In genomic region chr15:41987246-41987924, GRCh38 we compare ENCODE assay signal across 20 cellular contexts. TPM values are rescaled to one million over a fixed set of nuclear protein-coding genes. Genes with fewer than 3 reads are reported as not detected.
DNase-seq lines count a peak whose midpoint lies in the region; ATAC-seq, FAIRE-seq and TF ChIP-seq lines count a peak whose summit lies in the region.
"Had no signal": no experiment of that assay in that cellular context is flagged by ENCODE, and none has a peak within 500 bp of the region (broad histone marks: within the 10 kb centered on the region; RNA-seq: fewer than 3 reads in every experiment).

No MANE protein-coding gene starts in this region.

- no peak overlapping the region for H3K4me3 Mint-ChIP-seq in activated CD8-positive, alpha-beta memory T cell treated with anti-CD3 and anti-CD28 coated beads, Interleukin-2, amount 10 ng/mL, durations not matched to agents 7 days and 5 days
- no peak overlapping the region for H3K4me3 Mint-ChIP-seq in MCF 10A (ENCODE audit: unreplicated experiment)
- H3K4me3 Mint-ChIP-seq in activated CD4-positive, alpha-beta T cell treated with anti-CD3 and anti-CD28 coated beads, Interleukin-2, amount 10 ng/mL, durations not matched to agents 24 days and 14 days: no peak overlapping the region
- H3K4me3 Mint-ChIP-seq: CD14-positive monocyte; CD8-positive, alpha-beta T cell had no signal

- TF ChIP-seq CTCF in bronchial epithelial cell (IDR thresholded peaks at IDR 0.05; ENCODE audit: insufficient read depth, low read length, severe bottlenecking) (no peak), spleen (IDR thresholded peaks at IDR 0.05 in 8 of 11, conservative IDR thresholded peaks at IDR 0.05 in 3 of 11) (no peak), MCF 10A (IDR thresholded peaks at IDR 0.05; ENCODE audit: unreplicated experiment) (no peak)

- CTCF ChIA-PET in activated CD8-positive, alpha-beta memory T cell treated with anti-CD3 and anti-CD28 coated beads, Interleukin-2, amount 10 ng/mL, durations not matched to agents 7 days and 5 days (lab: Charles Lee): interaction anchor here (3.0 to 6.2 kb wide), 4 partner anchors 9 to 96 kb away, joined by 24 to 78 read pairs (median 48); no protein-coding TSS in a partner anchor
- CTCF ChIA-PET in MCF 10A (lab: Yijun Ruan, JAX): interaction anchor here (0.6 to 9.5 kb wide), 10 partner anchors 10 to 195 kb away, joined by 3 to 159 read pairs (median 4); no protein-coding TSS in a partner anchor

- H3K9me3 Mint-ChIP-seq in activated CD8-positive, alpha-beta memory T cell treated with anti-CD3 and anti-CD28 coated beads, Interleukin-2, amount 10 ng/mL, durations not matched to agents 7 days and 5 days (ENCODE audit: low read depth): no peaks in the 10 kb centered on the region
- H3K9me3 Mint-ChIP-seq in MCF 10A (ENCODE audit: unreplicated experiment): no peaks in the 10 kb centered on the region
- no peaks in the 10 kb centered on the region for H3K9me3 Mint-ChIP-seq in activated CD4-positive, alpha-beta T cell treated with anti-CD3 and anti-CD28 coated beads, Interleukin-2, amount 10 ng/mL, durations not matched to agents 24 days and 14 days
- H3K9me3 Mint-ChIP-seq: CD14-positive monocyte; CD8-positive, alpha-beta T cell had no signal

- no peak overlapping the region for H3K27ac Mint-ChIP-seq in activated CD8-positive, alpha-beta memory T cell treated with anti-CD3 and anti-CD28 coated beads, Interleukin-2, amount 10 ng/mL, durations not matched to agents 7 days and 5 days
- no peak overlapping the region for H3K27ac Mint-ChIP-seq in MCF 10A (ENCODE audit: low read depth, unreplicated experiment)
- no peak overlapping the region for H3K27ac Mint-ChIP-seq in activated CD4-positive, alpha-beta T cell treated with anti-CD3 and anti-CD28 coated beads, Interleukin-2, amount 10 ng/mL, durations not matched to agents 24 days and 14 days
- H3K27ac Mint-ChIP-seq: CD8-positive, alpha-beta T cell had no signal

- peaks cover 0 to 3% (median 0%) of the 10 kb centered on the region in 6 donors for H3K4me1 ChIP-seq in spleen

- peak; percentile 38 for DNase-seq in activated CD8-positive, alpha-beta memory T cell treated with anti-CD3 and anti-CD28 coated beads, Interleukin-2, amount 50 U/mL, for 48 hours
- DNase-seq in activated CD8-positive, alpha-beta memory T cell treated with anti-CD3 and anti-CD28 coated beads, Interleukin-2, amount 10 ng/mL, durations not matched to agents 7 days and 5 days: no peak
- DNase-seq in bronchial epithelial cell (ENCODE audit: low read depth): no peak
- DNase-seq in mesenteric fat pad (ENCODE audit: low spot score): peak; percentile 87
- peak; percentile 50 for DNase-seq in spleen
- no peak for DNase-seq in GM12891 (ENCODE audit: insufficient read length, low spot score)
- no peak for DNase-seq in MCF 10A (ENCODE audit: unreplicated experiment)
- no peak for DNase-seq in activated CD4-positive, alpha-beta T cell treated with anti-CD3 and anti-CD28 coated beads, Interleukin-2, amount 10 ng/mL, durations not matched to agents 24 days and 14 days
- DNase-seq: CD8-positive, alpha-beta T cell; COR-L47; GM23248 had no signal

- WGBS in spleen, 5 donors: 70 to 83% (median 74%) methylated on average over 17 of the region's 17 CpGs

- H3K27me3 ChIP-seq in bronchial epithelial cell (ENCODE audit: control insufficient read depth, insufficient read depth, low read length) (no peaks in the 10 kb centered on the region), spleen (replicated peaks in 1 of 7) (peaks cover 0 to 20% (median 5%) of the 10 kb centered on the region in 7 donors)

- BruUV-seq in MCF 10A (replicated peaks; lab: Mats Ljungman, UMichigan): no TSS peak

- intact Hi-C loops in spleen (cut with DNase I; ENCODE audit: low total_unique reads): no loop called here
- intact Hi-C loops in MCF 10A (cut with micrococcal nuclease): no loop called here
- intact Hi-C loops in activated CD4-positive, alpha-beta T cell treated with anti-CD3 and anti-CD28 coated beads, Interleukin-2, amount 10 ng/mL, durations not matched to agents 24 days and 14 days (cut with micrococcal nuclease): no loop called here

- H3K4me3 ChIP-seq in bronchial epithelial cell (ENCODE audit: low read depth, low read length) (no peak overlapping the region), spleen (no peak overlapping the region)
- H3K4me3 ChIP-seq: GM23248 had no signal

- peaks cover 2% of the 10 kb centered on the region for H3K27me3 Mint-ChIP-seq in activated CD8-positive, alpha-beta memory T cell treated with anti-CD3 and anti-CD28 coated beads, Interleukin-2, amount 10 ng/mL, durations not matched to agents 7 days and 5 days
- H3K27me3 Mint-ChIP-seq in MCF 10A (ENCODE audit: insufficient read depth, unreplicated experiment): no peaks in the 10 kb centered on the region
- H3K27me3 Mint-ChIP-seq in activated CD4-positive, alpha-beta T cell treated with anti-CD3 and anti-CD28 coated beads, Interleukin-2, amount 10 ng/mL, durations not matched to agents 24 days and 14 days: no peaks in the 10 kb centered on the region

- H3K4me1 Mint-ChIP-seq in activated CD8-positive, alpha-beta memory T cell treated with anti-CD3 and anti-CD28 coated beads, Interleukin-2, amount 10 ng/mL, durations not matched to agents 7 days and 5 days: no peaks in the 10 kb centered on the region
- no peaks in the 10 kb centered on the region for H3K4me1 Mint-ChIP-seq in MCF 10A (ENCODE audit: insufficient read depth, unreplicated experiment)
- H3K4me1 Mint-ChIP-seq in activated CD4-positive, alpha-beta T cell treated with anti-CD3 and anti-CD28 coated beads, Interleukin-2, amount 10 ng/mL, durations not matched to agents 24 days and 14 days: no peaks in the 10 kb centered on the region

- FAIRE-seq in bronchial epithelial cell (lab: Jason Lieb, UNC) (peak; percentile 18), GM12891 (lab: Jason Lieb, UNC) (no peak)
- FAIRE-seq: D721Med, GM18507, H54, HTR-8/SVneo had no signal

- no peaks in the 10 kb centered on the region for H3K9me3 ChIP-seq in spleen

- TF ChIP-seq POLR2A in spleen (IDR thresholded peaks at IDR 0.05): no peak
- no peak for TF ChIP-seq POLR2A in GM12891 (IDR thresholded peaks at IDR 0.05; ENCODE audit: low read depth, low read length)

- POLR2A ChIA-PET in MCF 10A (lab: Yijun Ruan, JAX): interaction anchor here (0.6 to 4.1 kb wide), 3 partner anchors 13 to 131 kb away, joined by 3 to 28 read pairs (median 3); no protein-coding TSS in a partner anchor

- ATAC-seq in activated CD8-positive, alpha-beta memory T cell treated with anti-CD3 and anti-CD28 coated beads, Interleukin-2, amount 10 ng/mL, durations not matched to agents 7 days and 5 days: no peak
- ATAC-seq: CD8-positive, alpha-beta T cell; HCT116 had no signal

- no peaks in the 10 kb centered on the region for H3K36me3 Mint-ChIP-seq in activated CD8-positive, alpha-beta memory T cell treated with anti-CD3 and anti-CD28 coated beads, Interleukin-2, amount 10 ng/mL, durations not matched to agents 7 days and 5 days
- no peaks in the 10 kb centered on the region for H3K36me3 Mint-ChIP-seq in MCF 10A (ENCODE audit: insufficient read depth, unreplicated experiment)
- no peaks in the 10 kb centered on the region for H3K36me3 Mint-ChIP-seq in activated CD4-positive, alpha-beta T cell treated with anti-CD3 and anti-CD28 coated beads, Interleukin-2, amount 10 ng/mL, durations not matched to agents 24 days and 14 days (ENCODE audit: low read depth)
- H3K36me3 Mint-ChIP-seq: CD14-positive monocyte; CD8-positive, alpha-beta T cell had no signal

- no peak overlapping the region for H3K27ac ChIP-seq in spleen
- H3K27ac ChIP-seq: 22Rv1, GM23248 had no signal

- H3K36me3 ChIP-seq in bronchial epithelial cell (ENCODE audit: control insufficient read depth, insufficient read depth, low read length) (no peaks in the 10 kb centered on the region), spleen (no peaks in the 10 kb centered on the region)

TF ChIP-seq in GM12891, 5 proteins besides CTCF, POLR2A, EP300 and RAD21:
- TF ChIP-seq POLR2AphosphoS5 (IDR thresholded peaks at IDR 0.05; ENCODE audit: low read depth, low read length) (no peak), POU2F2 (IDR thresholded peaks at IDR 0.05; ENCODE audit: low read depth, low read length) (no peak), PAX5 (IDR thresholded peaks at IDR 0.05; ENCODE audit: insufficient read depth, low read length, severe bottlenecking) (no peak), TAF1 (IDR thresholded peaks at IDR 0.05; ENCODE audit: low read depth, low read length) (no peak), SPI1 (IDR thresholded peaks at IDR 0.05; ENCODE audit: low read depth, low read length) (no peak)
TF ChIP-seq in GM12891: peak in this region for 0.

RNA-seq across cellular contexts. Expression of gene EHD4, which starts 15.0 kb away (rescaled TPM):
- total RNA-seq in activated CD8-positive, alpha-beta memory T cell treated with anti-CD3 and anti-CD28 coated beads, Interleukin-2, amount 10 ng/mL, durations not matched to agents 7 days and 5 days: 10 to 100 TPM; 15.6 to 19.8 TPM
- 21.1 and 28.3 TPM in 2 replicates for total RNA-seq in bronchial epithelial cell
- total RNA-seq in mesenteric fat pad: 35.7 TPM
- total RNA-seq in spleen: 10 to 100 TPM; 20.4 to 33.2 (median 22.1) TPM
- polyA plus RNA-seq in spleen: 1 to 10 TPM; 5.5 to 9.7 (median 7.7) TPM
- polyA plus RNA-seq in GM12891 (2012; ENCODE audit: low read depth, missing spikeins): 24.4 TPM
- 24.2 and 27.1 TPM in 2 replicates for total RNA-seq in MCF 10A (2022)
- total RNA-seq in activated CD4-positive, alpha-beta T cell treated with anti-CD3 and anti-CD28 coated beads, Interleukin-2, amount 10 ng/mL, durations not matched to agents 24 days and 14 days: 28.4 and 28.9 TPM in 2 replicates

RNA-seq across cellular contexts. Expression of gene PLA2G4E, which starts 33.5 kb away (rescaled TPM):
- total RNA-seq in activated CD8-positive, alpha-beta memory T cell treated with anti-CD3 and anti-CD28 coated beads, Interleukin-2, amount 10 ng/mL, durations not matched to agents 7 days and 5 days: under 1 TPM in 1 of 2 experiments, not detected in 1; 0.05 TPM
- under 0.01 and 1.4 TPM in 2 replicates for total RNA-seq in bronchial epithelial cell
- not detected for total RNA-seq in mesenteric fat pad
- total RNA-seq in spleen: not detected
- not detected for polyA plus RNA-seq in spleen
- polyA plus RNA-seq in GM12891 (2012; ENCODE audit: low read depth, missing spikeins): 0.04 TPM
- total RNA-seq in MCF 10A (2022): 0.07 and 0.12 TPM in 2 replicates
- total RNA-seq in activated CD4-positive, alpha-beta T cell treated with anti-CD3 and anti-CD28 coated beads, Interleukin-2, amount 10 ng/mL, durations not matched to agents 24 days and 14 days: not detected in 2 replicates
- total RNA-seq: A673; CD8-positive, alpha-beta T cell; GM23248 had no signal
- polyA plus RNA-seq: BJ, CD14-positive monocyte, GM23248 had no signal

Comparison
In these comparisons a context has a peak if more than half of its experiments do, and no peak if none do; other contexts are left out.
1. DNase-seq: peak in activated CD8-positive, alpha-beta memory T cell treated with anti-CD3 and anti-CD28 coated beads, Interleukin-2, amount 50 U/mL, for 48 hours (single experiment), mesenteric fat pad (single experiment) and spleen (single experiment); none in activated CD8-positive, alpha-beta memory T cell treated with anti-CD3 and anti-CD28 coated beads, Interleukin-2, amount 10 ng/mL, durations not matched to agents 7 days and 5 days (single experiment), bronchial epithelial cell (single experiment), GM12891 (single experiment), MCF 10A (single experiment) and activated CD4-positive, alpha-beta T cell treated with anti-CD3 and anti-CD28 coated beads, Interleukin-2, amount 10 ng/mL, durations not matched to agents 24 days and 14 days (single experiment).